ENCODE assay signal across 1 cellular context in the genomic region with DNA sequence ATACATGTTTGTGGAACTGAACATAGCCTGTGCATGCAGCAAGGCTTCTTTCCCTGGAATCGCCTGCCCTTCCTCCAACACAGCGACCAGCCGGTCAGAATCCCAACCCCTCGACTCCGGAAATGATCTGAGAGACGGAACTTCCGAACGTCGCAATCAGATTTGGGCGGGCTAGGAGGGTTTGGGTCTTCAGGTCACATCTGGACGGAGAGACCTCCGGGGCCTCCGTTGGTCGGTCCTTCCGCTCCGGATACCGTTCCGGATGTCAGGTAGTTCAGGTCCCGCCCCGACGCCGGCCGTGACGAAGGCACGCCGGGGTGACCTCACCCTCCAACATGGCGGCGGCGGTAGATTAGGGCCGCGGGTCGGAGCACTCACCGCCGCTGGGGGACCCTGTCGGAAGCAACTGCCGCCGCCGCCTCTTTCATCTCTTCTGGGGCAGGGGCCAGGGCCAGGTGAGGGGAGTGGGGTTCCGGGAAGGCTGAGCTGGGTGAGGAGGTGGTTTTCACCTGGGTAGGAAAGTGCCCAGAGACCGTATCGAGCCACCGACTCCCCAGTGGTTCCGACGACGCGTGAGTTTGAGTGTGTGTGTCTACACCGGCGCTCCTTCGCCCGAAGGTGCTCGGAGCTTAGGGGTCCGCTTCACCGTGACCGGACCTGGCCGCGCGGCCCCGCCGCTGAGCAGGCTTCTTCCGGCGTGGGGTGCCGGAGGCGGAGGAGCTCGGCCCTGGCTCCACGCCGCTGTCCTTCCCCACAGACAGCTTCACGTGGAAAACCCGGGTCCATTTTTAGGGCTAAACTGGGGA.
TF ChIP-seq lines count a peak whose summit lies in the region.

A gene with protein sequence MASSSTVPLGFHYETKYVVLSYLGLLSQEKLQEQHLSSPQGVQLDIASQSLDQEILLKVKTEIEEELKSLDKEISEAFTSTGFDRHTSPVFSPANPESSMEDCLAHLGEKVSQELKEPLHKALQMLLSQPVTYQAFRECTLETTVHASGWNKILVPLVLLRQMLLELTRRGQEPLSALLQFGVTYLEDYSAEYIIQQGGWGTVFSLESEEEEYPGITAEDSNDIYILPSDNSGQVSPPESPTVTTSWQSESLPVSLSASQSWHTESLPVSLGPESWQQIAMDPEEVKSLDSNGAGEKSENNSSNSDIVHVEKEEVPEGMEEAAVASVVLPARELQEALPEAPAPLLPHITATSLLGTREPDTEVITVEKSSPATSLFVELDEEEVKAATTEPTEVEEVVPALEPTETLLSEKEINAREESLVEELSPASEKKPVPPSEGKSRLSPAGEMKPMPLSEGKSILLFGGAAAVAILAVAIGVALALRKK (plus strand): TSS at position 326 of the 806 bp plus-strand sequence. CDS start 16,955 bp downstream, outside the sequence.

TF ChIP-seq in GM12878, 131 proteins besides CTCF, POLR2A, EP300 and RAD21 (continued from another document and continues in another):
- 0 out of 2 replicates have a peak, but pooled peaks have one; percentile 55 for TF ChIP-seq RCOR1 (conservative IDR thresholded peaks at IDR 0.05; ENCODE audit: low read depth, low read length)
- TF ChIP-seq, protein P1, sequence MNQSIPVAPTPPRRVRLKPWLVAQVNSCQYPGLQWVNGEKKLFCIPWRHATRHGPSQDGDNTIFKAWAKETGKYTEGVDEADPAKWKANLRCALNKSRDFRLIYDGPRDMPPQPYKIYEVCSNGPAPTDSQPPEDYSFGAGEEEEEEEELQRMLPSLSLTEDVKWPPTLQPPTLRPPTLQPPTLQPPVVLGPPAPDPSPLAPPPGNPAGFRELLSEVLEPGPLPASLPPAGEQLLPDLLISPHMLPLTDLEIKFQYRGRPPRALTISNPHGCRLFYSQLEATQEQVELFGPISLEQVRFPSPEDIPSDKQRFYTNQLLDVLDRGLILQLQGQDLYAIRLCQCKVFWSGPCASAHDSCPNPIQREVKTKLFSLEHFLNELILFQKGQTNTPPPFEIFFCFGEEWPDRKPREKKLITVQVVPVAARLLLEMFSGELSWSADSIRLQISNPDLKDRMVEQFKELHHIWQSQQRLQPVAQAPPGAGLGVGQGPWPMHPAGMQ (IDR thresholded peaks at IDR 0.05; ENCODE audit: borderline replicate concordance), result no peak
- TF ChIP-seq, protein P2, sequence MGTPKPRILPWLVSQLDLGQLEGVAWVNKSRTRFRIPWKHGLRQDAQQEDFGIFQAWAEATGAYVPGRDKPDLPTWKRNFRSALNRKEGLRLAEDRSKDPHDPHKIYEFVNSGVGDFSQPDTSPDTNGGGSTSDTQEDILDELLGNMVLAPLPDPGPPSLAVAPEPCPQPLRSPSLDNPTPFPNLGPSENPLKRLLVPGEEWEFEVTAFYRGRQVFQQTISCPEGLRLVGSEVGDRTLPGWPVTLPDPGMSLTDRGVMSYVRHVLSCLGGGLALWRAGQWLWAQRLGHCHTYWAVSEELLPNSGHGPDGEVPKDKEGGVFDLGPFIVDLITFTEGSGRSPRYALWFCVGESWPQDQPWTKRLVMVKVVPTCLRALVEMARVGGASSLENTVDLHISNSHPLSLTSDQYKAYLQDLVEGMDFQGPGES (IDR thresholded peaks at IDR 0.05), result no peak
- TF ChIP-seq BHLHE40 (IDR thresholded peaks at IDR 0.05; ENCODE audit: borderline replicate concordance in 1 of 2, low read depth in 2 of 2, low read length in 1 of 2), result peak in 1 of 2 experiments; percentile 43; a peak in 2 of 4 replicates
- TF ChIP-seq STAT1 (conservative IDR thresholded peaks at IDR 0.05), result no peak
- no peak for TF ChIP-seq SMC3 (IDR thresholded peaks at IDR 0.05; ENCODE audit: borderline replicate concordance, low read length)
- TF ChIP-seq RB1 (IDR thresholded peaks at IDR 0.05; ENCODE audit: borderline replicate concordance), result no peak; the same call in 1 of the 2 replicates
- no peak for TF ChIP-seq NFXL1 (IDR thresholded peaks at IDR 0.05; ENCODE audit: borderline replicate concordance)
- TF ChIP-seq PAX5 (IDR thresholded peaks at IDR 0.05; ENCODE audit: borderline replicate concordance, low read depth, low read length), result peak; percentile 52; the same call in 1 of the 2 replicates
- TF ChIP-seq, protein P3, sequence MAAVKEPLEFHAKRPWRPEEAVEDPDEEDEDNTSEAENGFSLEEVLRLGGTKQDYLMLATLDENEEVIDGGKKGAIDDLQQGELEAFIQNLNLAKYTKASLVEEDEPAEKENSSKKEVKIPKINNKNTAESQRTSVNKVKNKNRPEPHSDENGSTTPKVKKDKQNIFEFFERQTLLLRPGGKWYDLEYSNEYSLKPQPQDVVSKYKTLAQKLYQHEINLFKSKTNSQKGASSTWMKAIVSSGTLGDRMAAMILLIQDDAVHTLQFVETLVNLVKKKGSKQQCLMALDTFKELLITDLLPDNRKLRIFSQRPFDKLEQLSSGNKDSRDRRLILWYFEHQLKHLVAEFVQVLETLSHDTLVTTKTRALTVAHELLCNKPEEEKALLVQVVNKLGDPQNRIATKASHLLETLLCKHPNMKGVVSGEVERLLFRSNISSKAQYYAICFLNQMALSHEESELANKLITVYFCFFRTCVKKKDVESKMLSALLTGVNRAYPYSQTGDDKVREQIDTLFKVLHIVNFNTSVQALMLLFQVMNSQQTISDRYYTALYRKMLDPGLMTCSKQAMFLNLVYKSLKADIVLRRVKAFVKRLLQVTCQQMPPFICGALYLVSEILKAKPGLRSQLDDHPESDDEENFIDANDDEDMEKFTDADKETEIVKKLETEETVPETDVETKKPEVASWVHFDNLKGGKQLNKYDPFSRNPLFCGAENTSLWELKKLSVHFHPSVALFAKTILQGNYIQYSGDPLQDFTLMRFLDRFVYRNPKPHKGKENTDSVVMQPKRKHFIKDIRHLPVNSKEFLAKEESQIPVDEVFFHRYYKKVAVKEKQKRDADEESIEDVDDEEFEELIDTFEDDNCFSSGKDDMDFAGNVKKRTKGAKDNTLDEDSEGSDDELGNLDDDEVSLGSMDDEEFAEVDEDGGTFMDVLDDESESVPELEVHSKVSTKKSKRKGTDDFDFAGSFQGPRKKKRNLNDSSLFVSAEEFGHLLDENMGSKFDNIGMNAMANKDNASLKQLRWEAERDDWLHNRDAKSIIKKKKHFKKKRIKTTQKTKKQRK (IDR thresholded peaks at IDR 0.05; ENCODE audit: low read depth, low read length), result no peak
- TF ChIP-seq, protein P4, sequence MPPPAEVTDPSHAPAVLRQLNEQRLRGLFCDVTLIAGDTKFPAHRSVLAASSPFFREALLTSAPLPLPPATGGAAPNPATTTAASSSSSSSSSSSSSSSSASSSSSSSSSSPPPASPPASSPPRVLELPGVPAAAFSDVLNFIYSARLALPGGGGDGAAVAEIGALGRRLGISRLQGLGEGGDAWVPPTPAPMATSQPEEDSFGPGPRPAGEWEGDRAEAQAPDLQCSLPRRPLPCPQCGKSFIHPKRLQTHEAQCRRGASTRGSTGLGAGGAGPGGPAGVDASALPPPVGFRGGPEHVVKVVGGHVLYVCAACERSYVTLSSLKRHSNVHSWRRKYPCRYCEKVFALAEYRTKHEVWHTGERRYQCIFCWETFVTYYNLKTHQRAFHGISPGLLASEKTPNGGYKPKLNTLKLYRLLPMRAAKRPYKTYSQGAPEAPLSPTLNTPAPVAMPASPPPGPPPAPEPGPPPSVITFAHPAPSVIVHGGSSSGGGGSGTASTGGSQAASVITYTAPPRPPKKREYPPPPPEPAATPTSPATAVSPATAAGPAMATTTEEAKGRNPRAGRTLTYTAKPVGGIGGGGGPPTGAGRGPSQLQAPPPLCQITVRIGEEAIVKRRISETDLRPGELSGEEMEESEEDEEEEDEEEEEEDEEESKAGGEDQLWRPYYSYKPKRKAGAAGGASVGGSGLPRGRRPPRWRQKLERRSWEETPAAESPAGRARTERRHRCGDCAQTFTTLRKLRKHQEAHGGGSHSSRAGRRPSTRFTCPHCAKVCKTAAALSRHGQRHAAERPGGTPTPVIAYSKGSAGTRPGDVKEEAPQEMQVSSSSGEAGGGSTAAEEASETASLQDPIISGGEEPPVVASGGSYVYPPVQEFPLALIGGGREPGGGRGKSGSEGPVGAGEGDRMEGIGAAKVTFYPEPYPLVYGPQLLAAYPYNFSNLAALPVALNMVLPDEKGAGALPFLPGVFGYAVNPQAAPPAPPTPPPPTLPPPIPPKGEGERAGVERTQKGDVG (CRISPR knock-in tag; IDR thresholded peaks at IDR 0.05), result no peak
- no peak for TF ChIP-seq ASH2L (IDR thresholded peaks at IDR 0.05; ENCODE audit: borderline replicate concordance, low read depth)
- TF ChIP-seq PAX8 (IDR thresholded peaks at IDR 0.05), result no peak
- no peak for TF ChIP-seq RAD51 (IDR thresholded peaks at IDR 0.05)
- peak; percentile 61; the same call in 1 of the 2 replicates for TF ChIP-seq TCF12 (IDR thresholded peaks at IDR 0.05; ENCODE audit: low read depth, low read length)
- peak; percentile 69 for TF ChIP-seq IKZF1 (conservative IDR thresholded peaks at IDR 0.05)
- TF ChIP-seq, protein P5, sequence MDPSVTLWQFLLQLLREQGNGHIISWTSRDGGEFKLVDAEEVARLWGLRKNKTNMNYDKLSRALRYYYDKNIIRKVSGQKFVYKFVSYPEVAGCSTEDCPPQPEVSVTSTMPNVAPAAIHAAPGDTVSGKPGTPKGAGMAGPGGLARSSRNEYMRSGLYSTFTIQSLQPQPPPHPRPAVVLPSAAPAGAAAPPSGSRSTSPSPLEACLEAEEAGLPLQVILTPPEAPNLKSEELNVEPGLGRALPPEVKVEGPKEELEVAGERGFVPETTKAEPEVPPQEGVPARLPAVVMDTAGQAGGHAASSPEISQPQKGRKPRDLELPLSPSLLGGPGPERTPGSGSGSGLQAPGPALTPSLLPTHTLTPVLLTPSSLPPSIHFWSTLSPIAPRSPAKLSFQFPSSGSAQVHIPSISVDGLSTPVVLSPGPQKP (IDR thresholded peaks at IDR 0.05; ENCODE audit: low read depth, low read length), result peak; percentile 65
- 0 out of 2 replicates have a peak, but pooled peaks have one; percentile 46 for TF ChIP-seq BACH1 (IDR thresholded peaks at IDR 0.05; ENCODE audit: borderline replicate concordance)
- TF ChIP-seq RFX5 (IDR thresholded peaks at IDR 0.05; ENCODE audit: low read depth, low read length), result peak; percentile 35; the same call in 1 of the 2 replicates
- TF ChIP-seq RBBP5 (conservative IDR thresholded peaks at IDR 0.05), result no peak
- no peak for TF ChIP-seq FOXM1 (IDR thresholded peaks at IDR 0.05; ENCODE audit: low read depth, low read length)
- TF ChIP-seq, protein P6, sequence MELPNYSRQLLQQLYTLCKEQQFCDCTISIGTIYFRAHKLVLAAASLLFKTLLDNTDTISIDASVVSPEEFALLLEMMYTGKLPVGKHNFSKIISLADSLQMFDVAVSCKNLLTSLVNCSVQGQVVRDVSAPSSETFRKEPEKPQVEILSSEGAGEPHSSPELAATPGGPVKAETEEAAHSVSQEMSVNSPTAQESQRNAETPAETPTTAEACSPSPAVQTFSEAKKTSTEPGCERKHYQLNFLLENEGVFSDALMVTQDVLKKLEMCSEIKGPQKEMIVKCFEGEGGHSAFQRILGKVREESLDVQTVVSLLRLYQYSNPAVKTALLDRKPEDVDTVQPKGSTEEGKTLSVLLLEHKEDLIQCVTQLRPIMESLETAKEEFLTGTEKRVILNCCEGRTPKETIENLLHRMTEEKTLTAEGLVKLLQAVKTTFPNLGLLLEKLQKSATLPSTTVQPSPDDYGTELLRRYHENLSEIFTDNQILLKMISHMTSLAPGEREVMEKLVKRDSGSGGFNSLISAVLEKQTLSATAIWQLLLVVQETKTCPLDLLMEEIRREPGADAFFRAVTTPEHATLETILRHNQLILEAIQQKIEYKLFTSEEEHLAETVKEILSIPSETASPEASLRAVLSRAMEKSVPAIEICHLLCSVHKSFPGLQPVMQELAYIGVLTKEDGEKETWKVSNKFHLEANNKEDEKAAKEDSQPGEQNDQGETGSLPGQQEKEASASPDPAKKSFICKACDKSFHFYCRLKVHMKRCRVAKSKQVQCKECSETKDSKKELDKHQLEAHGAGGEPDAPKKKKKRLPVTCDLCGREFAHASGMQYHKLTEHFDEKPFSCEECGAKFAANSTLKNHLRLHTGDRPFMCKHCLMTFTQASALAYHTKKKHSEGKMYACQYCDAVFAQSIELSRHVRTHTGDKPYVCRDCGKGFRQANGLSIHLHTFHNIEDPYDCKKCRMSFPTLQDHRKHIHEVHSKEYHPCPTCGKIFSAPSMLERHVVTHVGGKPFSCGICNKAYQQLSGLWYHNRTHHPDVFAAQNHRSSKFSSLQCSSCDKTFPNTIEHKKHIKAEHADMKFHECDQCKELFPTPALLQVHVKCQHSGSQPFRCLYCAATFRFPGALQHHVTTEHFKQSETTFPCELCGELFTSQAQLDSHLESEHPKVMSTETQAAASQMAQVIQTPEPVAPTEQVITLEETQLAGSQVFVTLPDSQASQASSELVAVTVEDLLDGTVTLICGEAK (IDR thresholded peaks at IDR 0.05; ENCODE audit: borderline replicate concordance), result peak; percentile 81
- TF ChIP-seq HDAC6 (IDR thresholded peaks at IDR 0.05; ENCODE audit: unreplicated experiment), result peak; percentile 80
- TF ChIP-seq, protein P7, sequence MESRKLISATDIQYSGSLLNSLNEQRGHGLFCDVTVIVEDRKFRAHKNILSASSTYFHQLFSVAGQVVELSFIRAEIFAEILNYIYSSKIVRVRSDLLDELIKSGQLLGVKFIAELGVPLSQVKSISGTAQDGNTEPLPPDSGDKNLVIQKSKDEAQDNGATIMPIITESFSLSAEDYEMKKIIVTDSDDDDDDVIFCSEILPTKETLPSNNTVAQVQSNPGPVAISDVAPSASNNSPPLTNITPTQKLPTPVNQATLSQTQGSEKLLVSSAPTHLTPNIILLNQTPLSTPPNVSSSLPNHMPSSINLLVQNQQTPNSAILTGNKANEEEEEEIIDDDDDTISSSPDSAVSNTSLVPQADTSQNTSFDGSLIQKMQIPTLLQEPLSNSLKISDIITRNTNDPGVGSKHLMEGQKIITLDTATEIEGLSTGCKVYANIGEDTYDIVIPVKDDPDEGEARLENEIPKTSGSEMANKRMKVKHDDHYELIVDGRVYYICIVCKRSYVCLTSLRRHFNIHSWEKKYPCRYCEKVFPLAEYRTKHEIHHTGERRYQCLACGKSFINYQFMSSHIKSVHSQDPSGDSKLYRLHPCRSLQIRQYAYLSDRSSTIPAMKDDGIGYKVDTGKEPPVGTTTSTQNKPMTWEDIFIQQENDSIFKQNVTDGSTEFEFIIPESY (IDR thresholded peaks at IDR 0.05), result no peak
- TF ChIP-seq ESRRA (IDR thresholded peaks at IDR 0.05; ENCODE audit: low read length), result no peak; the same call in 1 of the 2 replicates
- TF ChIP-seq, protein P8, sequence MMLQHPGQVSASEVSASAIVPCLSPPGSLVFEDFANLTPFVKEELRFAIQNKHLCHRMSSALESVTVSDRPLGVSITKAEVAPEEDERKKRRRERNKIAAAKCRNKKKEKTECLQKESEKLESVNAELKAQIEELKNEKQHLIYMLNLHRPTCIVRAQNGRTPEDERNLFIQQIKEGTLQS (IDR thresholded peaks at IDR 0.05; ENCODE audit: borderline replicate concordance, extremely low read depth, low read depth, low read length), result no peak
- TF ChIP-seq, protein P9, sequence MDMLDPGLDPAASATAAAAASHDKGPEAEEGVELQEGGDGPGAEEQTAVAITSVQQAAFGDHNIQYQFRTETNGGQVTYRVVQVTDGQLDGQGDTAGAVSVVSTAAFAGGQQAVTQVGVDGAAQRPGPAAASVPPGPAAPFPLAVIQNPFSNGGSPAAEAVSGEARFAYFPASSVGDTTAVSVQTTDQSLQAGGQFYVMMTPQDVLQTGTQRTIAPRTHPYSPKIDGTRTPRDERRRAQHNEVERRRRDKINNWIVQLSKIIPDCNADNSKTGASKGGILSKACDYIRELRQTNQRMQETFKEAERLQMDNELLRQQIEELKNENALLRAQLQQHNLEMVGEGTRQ (IDR thresholded peaks at IDR 0.05; ENCODE audit: borderline replicate concordance, low read depth, low read length), result no peak
- peak; percentile 71 for TF ChIP-seq NR2F1 (conservative IDR thresholded peaks at IDR 0.05)
- no peak; the same call in 1 of the 2 replicates for TF ChIP-seq FOXK2 (IDR thresholded peaks at IDR 0.05)
- TF ChIP-seq CHD1 (IDR thresholded peaks at IDR 0.05; ENCODE audit: low read depth, low read length), result 0 out of 2 replicates have a peak, but pooled peaks have one; percentile 69
- TF ChIP-seq RUNX3 (IDR thresholded peaks at IDR 0.05; ENCODE audit: low read length), result peak; percentile 32; the same call in 1 of the 2 replicates
- no peak for TF ChIP-seq ZNF384 (IDR thresholded peaks at IDR 0.05; ENCODE audit: borderline replicate concordance, low read depth, low read length)
- TF ChIP-seq SMAD1 (IDR thresholded peaks at IDR 0.05; ENCODE audit: low read depth, partially characterized antibody), result peak; percentile 80
